ENCODE assay signal across 1 cellular context in the genomic region with DNA sequence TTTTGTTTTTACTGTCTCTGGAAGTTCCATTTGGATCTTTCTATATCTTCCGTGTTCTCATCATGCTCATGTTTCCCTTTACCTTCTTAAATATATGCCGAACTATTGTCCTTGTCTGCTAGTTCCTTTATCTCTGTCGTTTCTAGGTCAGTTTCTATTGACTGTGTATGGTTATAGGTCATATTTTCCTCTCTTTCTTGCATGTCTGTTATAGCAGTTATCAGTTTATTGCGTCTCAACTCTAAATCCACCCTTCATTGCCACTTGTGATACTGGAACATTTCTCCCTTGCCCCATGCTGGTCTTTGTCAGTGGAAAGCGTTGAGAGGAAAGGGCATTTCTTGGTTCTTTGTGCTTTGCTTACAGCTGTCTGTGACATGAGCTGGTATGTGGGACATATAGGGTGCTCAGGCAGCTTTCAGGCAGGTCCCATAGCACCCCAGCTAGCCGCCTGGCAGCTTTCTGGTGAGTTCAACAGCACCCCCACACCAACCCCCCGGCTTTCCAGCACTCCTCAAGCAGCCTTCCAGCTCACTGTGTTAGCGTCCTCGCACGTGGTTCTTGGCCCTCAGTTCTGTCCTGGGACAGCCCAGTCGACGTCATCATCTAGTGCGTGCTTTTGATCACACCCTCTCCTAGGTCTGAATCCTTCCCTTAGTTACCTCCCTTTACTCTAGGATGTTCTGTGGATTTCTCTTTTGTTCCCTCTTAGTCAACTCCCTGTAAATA.
TF ChIP-seq lines count a peak whose summit lies in the region.

No MANE protein-coding gene starts in this region.

TF ChIP-seq in H1, 55 proteins besides CTCF, POLR2A, EP300 and RAD21:
- TF ChIP-seq YY1 (IDR thresholded peaks at IDR 0.05; ENCODE audit: low read depth, low read length), result no peak
- no peak for TF ChIP-seq KDM1A (IDR thresholded peaks at IDR 0.05; ENCODE audit: borderline replicate concordance, low read length)
- TF ChIP-seq USF2 (IDR thresholded peaks at IDR 0.05; ENCODE audit: low read length), result no peak
- no peak for TF ChIP-seq SIRT6 (IDR thresholded peaks at IDR 0.05; ENCODE audit: low read length)
- peak; percentile 71 for TF ChIP-seq E2F6 (IDR thresholded peaks at IDR 0.05)
- TF ChIP-seq SUZ12 (IDR thresholded peaks at IDR 0.05; ENCODE audit: low read length), result no peak
- peak; percentile 80 for TF ChIP-seq MAX (IDR thresholded peaks at IDR 0.05)
